In genomic region chr20:31915491-31916280, GRCh38 we compare ENCODE assay signal across 21 cellular contexts. TPM values are rescaled to one million over a fixed set of nuclear protein-coding genes. Genes with fewer than 3 reads are reported as not detected.
DNase-seq lines count a peak whose midpoint lies in the region; ATAC-seq, FAIRE-seq and TF ChIP-seq lines count a peak whose summit lies in the region.
"Had no signal": no experiment of that assay in that cellular context is flagged by ENCODE, and none has a peak within 500 bp of the region (broad histone marks: within the 10 kb centered on the region; RNA-seq: fewer than 3 reads in every experiment).

No MANE protein-coding gene starts in this region.

- BruUV-seq in K562 (replicated peaks; lab: Mats Ljungman, UMichigan), result no TSS peak

- H4K20me1 ChIP-seq in K562 (replicated peaks; ENCODE audit: control insufficient read depth, insufficient read depth, low read length), result peaks cover 13% of the 10 kb centered on the region

- no peak overlapping the region for H3K4me2 ChIP-seq in K562 (ENCODE audit: insufficient read depth, low read length)

- DNase-seq in NCI-H1417 (lab: John Stamatoyannopoulos, UW), result peak in 2 of 3 experiments; percentile 48 to 71
- DNase-seq in NCI-H1417 treated with DMSO at 0.1 percent for 48 hours (lab: John Stamatoyannopoulos, UW), result no peak
- DNase-seq in NCI-H2171 treated with DMSO at 0.1 percent for 48 hours (lab: John Stamatoyannopoulos, UW), result peak; percentile 98
- DNase-seq in K562 (ENCODE audit: extremely low read depth in 1 of 4, low spot score in 3 of 4), result no peak
- peak; percentile 9 for DNase-seq in upper lobe of right lung
- no peak for DNase-seq in retina
- DNase-seq in NCI-H510A (lab: John Stamatoyannopoulos, UW), result no peak
- no peak for DNase-seq in SJCRH30
- DNase-seq: 8988T, KG1, NCI-H1436, NCI-H345, NCI-H82, PC-3, RPMI8226, SIG-M5 had no signal

- H3K9me1 ChIP-seq in K562 (ENCODE audit: control insufficient read depth, insufficient read depth, low read length), result peaks cover 3% of the 10 kb centered on the region

- H3K79me2 ChIP-seq in K562 (ENCODE audit: control insufficient read depth, insufficient read depth, low read length), result no peaks in the 10 kb centered on the region

- H3K36me3 ChIP-seq in K562 (ENCODE audit: control insufficient read depth, insufficient read depth, low read length), result no peaks in the 10 kb centered on the region
- no peaks in the 10 kb centered on the region for H3K36me3 ChIP-seq in upper lobe of right lung
- no peaks in the 10 kb centered on the region for H3K36me3 ChIP-seq in SJCRH30

- no peak overlapping the region for H2AFZ ChIP-seq in K562 (ENCODE audit: low read depth, low read length)

- ATAC-seq in K562 (no peak), upper lobe of right lung (no peak)
- ATAC-seq: HepG2, PC-3 had no signal

- no peak for FAIRE-seq in K562 (lab: Jason Lieb, UNC)
- FAIRE-seq: GM12891, H1, HepG2 had no signal

- no peak overlapping the region for H3K9ac ChIP-seq in K562 (ENCODE audit: insufficient read depth in 1 of 2, low read depth in 2 of 2, low read length in 2 of 2)

- POLR2A ChIA-PET in K562 (lab: Yijun Ruan, JAX), result interaction anchor here (0.5 to 0.9 kb wide), 2 partner anchors 77 to 420 kb away, joined by 3 to 4 read pairs; no protein-coding TSS in a partner anchor

- no peak overlapping the region for H3K4me3 ChIP-seq in K562
- no peak overlapping the region for H3K4me3 ChIP-seq in upper lobe of right lung
- no peak overlapping the region for H3K4me3 ChIP-seq in SJCRH30

- CTCF ChIA-PET in K562 (lab: Yijun Ruan, JAX; ENCODE audit: low intra/inter-chr PET ratio), result no interaction called here

- TF ChIP-seq RAD21 in K562 (CRISPR knock-in tag; conservative IDR thresholded peaks at IDR 0.05 in 1 of 2, IDR thresholded peaks at IDR 0.05 in 1 of 2), result no peak

- TF ChIP-seq POLR2A in K562 (conservative IDR thresholded peaks at IDR 0.05), result no peak

- H3K9me3 ChIP-seq in K562 (replicated peaks; ENCODE audit: control insufficient read depth, insufficient read depth, low read depth, low read length), result no peaks in the 10 kb centered on the region
- H3K9me3 ChIP-seq in upper lobe of right lung, result no peaks in the 10 kb centered on the region
- H3K9me3 ChIP-seq in SJCRH30 (replicated peaks), result no peaks in the 10 kb centered on the region

- no peak overlapping the region for H3K27ac ChIP-seq in K562 (ENCODE audit: extremely low read depth, low read depth, low read length)
- no peak overlapping the region for H3K27ac ChIP-seq in upper lobe of right lung
- no peak overlapping the region for H3K27ac ChIP-seq in SJCRH30

- H3K4me1 ChIP-seq in K562 (replicated peaks in 1 of 2; ENCODE audit: control insufficient read depth in 2 of 2, insufficient read depth in 2 of 2, low read length in 2 of 2) (peaks cover 16 to 18% of the 10 kb centered on the region in 2 experiments), upper lobe of right lung (no peaks in the 10 kb centered on the region), SJCRH30 (no peaks in the 10 kb centered on the region)

- in situ Hi-C loops in K562 (cut with MboI), result no loop called here

- H3K27me3 ChIP-seq in K562 (ENCODE audit: control insufficient read depth in 2 of 2, insufficient read depth in 2 of 2, low read length in 2 of 2) (peaks cover 4 to 60% of the 10 kb centered on the region in 2 experiments; a peak in 4 of 5 replicates), upper lobe of right lung (no peaks in the 10 kb centered on the region), SJCRH30 (peaks cover 26% of the 10 kb centered on the region)

- TF ChIP-seq CTCF in K562 (IDR thresholded peaks at IDR 0.05 in 2 of 3, conservative IDR thresholded peaks at IDR 0.05 in 1 of 3; ENCODE audit: insufficient read depth in 2 of 3, low read depth in 1 of 3, low read length in 3 of 3), result no peak
- TF ChIP-seq CTCF in upper lobe of right lung (IDR thresholded peaks at IDR 0.05), result no peak

- intact Hi-C loops in K562 (cut with micrococcal nuclease), result loop anchor here (5.0 kb wide), 1 partner anchor 37 kb away; the partner anchor contains the start of gene PDRG1
- intact Hi-C loops in upper lobe of right lung (cut with DNase I), result no loop called here

- 14% methylated on average over 7 of the region's 7 CpGs for WGBS in K562 (ENCODE audit: insufficient coverage, low coverage, missing lambda C conversion rate)

- no peak for TF ChIP-seq EP300 in K562 (IDR thresholded peaks at IDR 0.05; ENCODE audit: low read length)

RNA-seq across cellular contexts. Expression of gene PDRG1, which starts 36.2 kb away (rescaled TPM):
- total RNA-seq in K562 (2011; cell fraction: chromatin; rRNA removed; ENCODE audit: low replicate concordance), result 7.2 and 10.9 TPM in 2 replicates
- total RNA-seq in K562 (2011; cell fraction: nucleolus; rRNA removed), result 8.9 and 9.8 TPM in 2 replicates
- 10.8 and 12.4 TPM in 2 replicates for total RNA-seq in K562 (2011; cell fraction: nucleoplasm; rRNA removed)
- 19.9 and 22.2 TPM in 2 replicates for total RNA-seq in K562 (2014; rRNA removed)
- 11.6 and 12.6 TPM in 2 replicates for total RNA-seq in K562 (2014; rRNA removed; fragmentation: Illumina TruSeq; extraction: Trizol)
- total RNA-seq in K562 (2015; rRNA removed; fragmentation: Illumina TruSeq; extraction: Trizol), result 13.4 and 14.1 TPM in 2 replicates
- 25.2 and 26.1 TPM in 2 replicates for total RNA-seq in K562 (2021)
- 24.8 and 27.8 TPM in 2 replicates for polyA plus RNA-seq in K562 (2011; rRNA removed)
- 23.2 and 23.9 TPM in 2 replicates for polyA plus RNA-seq in K562 (2011; cell fraction: cytosol; rRNA removed)
- 13.6 and 15.4 TPM in 2 replicates for polyA plus RNA-seq in K562 (2011; cell fraction: nucleus; rRNA removed)
- polyA plus RNA-seq in K562 (2012), result 20.8 and 24.1 TPM in 2 replicates
- polyA plus RNA-seq in K562 (2014; fragmentation: Illumina TruSeq; extraction: Trizol), result 23.4 and 24.6 TPM in 2 replicates
- 10 to 100 TPM; 38.5 to 58.6 TPM for polyA plus RNA-seq in K562 (2014; fragmentation: Nextera tagmentation; extraction: Ambion mirVana)
- 31.6 and 32.2 TPM in 2 replicates for polyA plus RNA-seq in K562 (2014; rRNA removed)
- 6.9 and 8.1 TPM in 2 replicates for polyA minus RNA-seq in K562 (2011; rRNA and poly(A)+ RNA removed)
- 6.5 TPM in 2 replicates for polyA minus RNA-seq in K562 (2011; cell fraction: cytosol; rRNA and poly(A)+ RNA removed)
- polyA minus RNA-seq in K562 (2011; cell fraction: nucleus; rRNA and poly(A)+ RNA removed), result 4.8 and 5.6 TPM in 2 replicates
- total RNA-seq in upper lobe of right lung, result 8.0 TPM
- 23.9 and 24.0 TPM in 2 replicates for total RNA-seq in SJCRH30 (2014; rRNA removed; shearing (Covaris generic))

RNA-seq across cellular contexts. Expression of gene TTLL9, which starts 45.3 kb away (rescaled TPM):
- not detected in 2 replicates for total RNA-seq in K562 (2011; cell fraction: chromatin; rRNA removed; ENCODE audit: low replicate concordance)
- not detected in 2 replicates for total RNA-seq in K562 (2011; cell fraction: nucleolus; rRNA removed)
- total RNA-seq in K562 (2011; cell fraction: nucleoplasm; rRNA removed), result not detected in 2 replicates
- total RNA-seq in K562 (2014; rRNA removed) (not detected in 2 replicates), K562 (2014; rRNA removed; fragmentation: Illumina TruSeq; extraction: Trizol) (not detected in 2 replicates), K562 (2015; rRNA removed; fragmentation: Illumina TruSeq; extraction: Trizol) (not detected in 2 replicates), K562 (2021) (not detected in 2 replicates), upper lobe of right lung (0.49 TPM)
- polyA plus RNA-seq in K562 (2011; rRNA removed) (not detected in 2 replicates), K562 (2014; fragmentation: Illumina TruSeq; extraction: Trizol) (not detected in 2 replicates), K562 (2014; fragmentation: Nextera tagmentation; extraction: Ambion mirVana) (under 1 TPM in 1 of 2 experiments, not detected in 1; 0.06 TPM), K562 (2014; rRNA removed) (0.07 TPM in 1 of 2 replicates, not detected in the other)
- polyA plus RNA-seq in K562 (2011; cell fraction: cytosol; rRNA removed), result not detected in 2 replicates
- not detected in 2 replicates for polyA plus RNA-seq in K562 (2011; cell fraction: nucleus; rRNA removed)
- not detected in 2 replicates for polyA plus RNA-seq in K562 (2012)
- not detected in 2 replicates for polyA minus RNA-seq in K562 (2011; rRNA and poly(A)+ RNA removed)
- polyA minus RNA-seq in K562 (2011; cell fraction: cytosol; rRNA and poly(A)+ RNA removed), result not detected in 2 replicates
- not detected in 2 replicates for polyA minus RNA-seq in K562 (2011; cell fraction: nucleus; rRNA and poly(A)+ RNA removed)
- total RNA-seq in SJCRH30 (2014; rRNA removed; shearing (Covaris generic)), result 0.05 TPM in 1 of 2 replicates, not detected in the other
- total RNA-seq: H1, HepG2, PC-3 had no signal
- polyA plus RNA-seq: AG04450, CD14-positive monocyte, HepG2 had no signal

RNA-seq across cellular contexts. Expression of gene DUSP15, which starts 45.4 kb away (rescaled TPM):
- total RNA-seq in K562 (2011; cell fraction: chromatin; rRNA removed; ENCODE audit: low replicate concordance), result 0.53 TPM in 1 of 2 replicates, not detected in the other
- 0.33 and 0.39 TPM in 2 replicates for total RNA-seq in K562 (2011; cell fraction: nucleolus; rRNA removed)
- 0.29 and 0.84 TPM in 2 replicates for total RNA-seq in K562 (2011; cell fraction: nucleoplasm; rRNA removed)
- not detected in 2 replicates for total RNA-seq in K562 (2014; rRNA removed)
- total RNA-seq in K562 (2014; rRNA removed; fragmentation: Illumina TruSeq; extraction: Trizol), result not detected in 2 replicates
- total RNA-seq in K562 (2015; rRNA removed; fragmentation: Illumina TruSeq; extraction: Trizol), result not detected in 2 replicates
- total RNA-seq in K562 (2021), result not detected in 2 replicates
- polyA plus RNA-seq in K562 (2011; rRNA removed), result not detected in 2 replicates
- polyA plus RNA-seq in K562 (2011; cell fraction: cytosol; rRNA removed), result 0.09 and 0.16 TPM in 2 replicates
- 0.15 and 0.28 TPM in 2 replicates for polyA plus RNA-seq in K562 (2011; cell fraction: nucleus; rRNA removed)
- 0.22 TPM in 1 of 2 replicates, not detected in the other for polyA plus RNA-seq in K562 (2012)
- polyA plus RNA-seq in K562 (2014; fragmentation: Illumina TruSeq; extraction: Trizol), result not detected in 2 replicates
- polyA plus RNA-seq in K562 (2014; fragmentation: Nextera tagmentation; extraction: Ambion mirVana), result not detected
- polyA plus RNA-seq in K562 (2014; rRNA removed), result 0.34 and 0.66 TPM in 2 replicates
- polyA minus RNA-seq in K562 (2011; rRNA and poly(A)+ RNA removed), result not detected in 2 replicates
- polyA minus RNA-seq in K562 (2011; cell fraction: cytosol; rRNA and poly(A)+ RNA removed), result not detected in 2 replicates
- polyA minus RNA-seq in K562 (2011; cell fraction: nucleus; rRNA and poly(A)+ RNA removed), result not detected in 2 replicates
- total RNA-seq in upper lobe of right lung, result 2.4 TPM
- 2.5 and 2.9 TPM in 2 replicates for total RNA-seq in SJCRH30 (2014; rRNA removed; shearing (Covaris generic))
- total RNA-seq: PC-3 had no signal
- polyA plus RNA-seq: AG04450, CD14-positive monocyte had no signal

RNA-seq across cellular contexts. Expression of gene XKR7, which starts 52.3 kb away (rescaled TPM):
- not detected in 2 replicates for total RNA-seq in K562 (2011; cell fraction: chromatin; rRNA removed; ENCODE audit: low replicate concordance)
- not detected in 2 replicates for total RNA-seq in K562 (2011; cell fraction: nucleolus; rRNA removed)
- total RNA-seq in K562 (2011; cell fraction: nucleoplasm; rRNA removed), result not detected in 2 replicates
- total RNA-seq in K562 (2014; rRNA removed) (not detected in 2 replicates), K562 (2014; rRNA removed; fragmentation: Illumina TruSeq; extraction: Trizol) (not detected in 2 replicates), K562 (2015; rRNA removed; fragmentation: Illumina TruSeq; extraction: Trizol) (not detected in 2 replicates), K562 (2021) (0.02 TPM in 1 of 2 replicates, not detected in the other), upper lobe of right lung (0.09 TPM)
- polyA plus RNA-seq in K562 (2011; rRNA removed) (not detected in 2 replicates), K562 (2014; fragmentation: Illumina TruSeq; extraction: Trizol) (not detected in 2 replicates), K562 (2014; fragmentation: Nextera tagmentation; extraction: Ambion mirVana) (not detected), K562 (2014; rRNA removed) (not detected in 2 replicates)
- polyA plus RNA-seq in K562 (2011; cell fraction: cytosol; rRNA removed), result under 0.01 TPM in 1 of 2 replicates, not detected in the other
- not detected in 2 replicates for polyA plus RNA-seq in K562 (2011; cell fraction: nucleus; rRNA removed)
- polyA plus RNA-seq in K562 (2012), result not detected in 2 replicates
- not detected in 2 replicates for polyA minus RNA-seq in K562 (2011; rRNA and poly(A)+ RNA removed)
- polyA minus RNA-seq in K562 (2011; cell fraction: cytosol; rRNA and poly(A)+ RNA removed), result not detected in 2 replicates
- not detected in 2 replicates for polyA minus RNA-seq in K562 (2011; cell fraction: nucleus; rRNA and poly(A)+ RNA removed)
- total RNA-seq in SJCRH30 (2014; rRNA removed; shearing (Covaris generic)), result 0.02 and 0.03 TPM in 2 replicates
- total RNA-seq: HepG2, PC-3 had no signal
- polyA plus RNA-seq: AG04450, HepG2 had no signal

Comparison
In these comparisons a context has a peak if more than half of its experiments do, and no peak if none do; other contexts are left out.
1. DNase-seq: peak in NCI-H1417 (2 of 3), NCI-H2171 treated with DMSO at 0.1 percent for 48 hours (single experiment) and upper lobe of right lung (single experiment); none in NCI-H1417 treated with DMSO at 0.1 percent for 48 hours (single experiment), K562 (0 of 4), retina (single experiment), NCI-H510A (single experiment) and SJCRH30 (0 of 2).